In the genomic region with DNA sequence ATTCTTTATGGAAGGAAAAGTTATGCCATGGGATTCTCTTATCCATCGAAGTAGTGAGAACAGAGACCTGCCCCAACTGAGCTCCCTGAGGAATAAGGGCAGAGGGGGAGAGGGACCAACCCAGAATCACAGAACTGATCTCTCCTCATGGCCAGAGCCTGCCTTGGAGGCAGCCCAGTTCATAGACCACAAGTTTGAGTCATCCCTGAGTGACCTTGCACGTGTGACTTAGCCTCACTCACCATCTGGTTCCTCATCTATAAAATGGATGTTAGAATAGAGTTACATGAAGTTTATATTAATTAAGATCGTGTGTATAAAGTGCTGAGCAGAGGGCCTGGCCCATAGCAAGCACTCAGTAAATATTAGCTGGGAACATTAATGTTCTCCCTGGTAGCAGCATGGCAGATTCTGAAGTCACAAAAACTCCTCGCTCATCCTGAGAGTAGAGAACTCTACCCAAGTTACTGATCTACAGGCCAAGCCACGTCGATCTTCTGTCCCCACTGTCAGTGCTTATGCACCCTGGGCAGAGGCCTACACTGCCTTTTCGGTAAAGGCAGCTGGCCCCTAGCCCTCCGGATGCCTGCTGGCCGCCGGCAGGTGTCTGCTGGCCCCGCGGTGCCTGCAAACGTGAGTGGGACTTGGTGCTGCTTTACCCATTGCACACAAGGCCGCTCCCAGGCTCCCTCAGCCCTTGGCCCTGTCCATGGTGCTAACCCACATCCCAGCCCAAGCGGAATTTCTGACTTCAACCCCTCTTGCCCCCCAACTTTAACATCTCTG, we compare ENCODE assay signal across 11 cellular contexts.
DNase-seq lines count a peak whose midpoint lies in the region; ATAC-seq and TF ChIP-seq lines count a peak whose summit lies in the region.
"Had no signal": no experiment of that assay in that cellular context is flagged by ENCODE, and none has a peak within 500 bp of the region (broad histone marks: within the 10 kb centered on the region; RNA-seq: fewer than 3 reads in every experiment).

No MANE protein-coding gene starts in this region.

- CTCF ChIA-PET in activated naive CD4-positive, alpha-beta T cell treated with anti-CD3 and anti-CD28 coated beads for 36 hours (lab: Charles Lee): interaction anchor here (1.0 kb wide), 1 partner anchor 135 kb away, joined by 3 read pairs; no protein-coding TSS in a partner anchor

- peak; percentile 53; the same call in 1 of the 3 replicates for ATAC-seq in RWPE2 (ENCODE audit: low read depth)

- peak; percentile 52 for DNase-seq in activated naive CD4-positive, alpha-beta T cell treated with anti-CD3 and anti-CD28 coated beads for 36 hours
- DNase-seq in activated naive CD4-positive, alpha-beta T cell (lab: John Stamatoyannopoulos, UW): no peak
- peak; percentile 71 for DNase-seq in RWPE2 (ENCODE audit: low spot score)
- DNase-seq in epithelial cell of esophagus (ENCODE audit: low read depth): peak; percentile 57
- peak; percentile 67 for DNase-seq in spleen
- DNase-seq in KG1 (lab: John Stamatoyannopoulos, UW): no peak
- no peak for DNase-seq in prostate gland (ENCODE audit: low spot score)
- no peak for DNase-seq in dorsolateral prefrontal cortex
- DNase-seq: CD4-positive, CD25-positive, alpha-beta regulatory T cell; right cardiac atrium had no signal

- no peak overlapping the region for H3K27ac Mint-ChIP-seq in activated naive CD4-positive, alpha-beta T cell treated with anti-CD3 and anti-CD28 coated beads for 36 hours
- H3K27ac Mint-ChIP-seq: CD4-positive, CD25-positive, alpha-beta regulatory T cell had no signal

- H3K27ac ChIP-seq in RWPE2 (ENCODE audit: poor library complexity, severe bottlenecking) (no peak overlapping the region), spleen (no peak overlapping the region), prostate gland (no peak overlapping the region), dorsolateral prefrontal cortex (no peak overlapping the region)
- H3K27ac ChIP-seq: thoracic aorta had no signal

- no peaks in the 10 kb centered on the region for H3K4me1 ChIP-seq in RWPE2 (ENCODE audit: insufficient read depth, poor library complexity, severe bottlenecking)
- peaks cover 0 to 14% (median 11%) of the 10 kb centered on the region in 6 donors for H3K4me1 ChIP-seq in spleen
- H3K4me1 ChIP-seq in prostate gland (replicated peaks): no peaks in the 10 kb centered on the region

- H3K27me3 ChIP-seq in RWPE2 (ENCODE audit: insufficient read depth, poor library complexity, severe bottlenecking) (no peaks in the 10 kb centered on the region), spleen (replicated peaks in 1 of 7) (peaks cover 0 to 60% (median 7%) of the 10 kb centered on the region in 7 donors), prostate gland (replicated peaks; ENCODE audit: insufficient read depth) (no peaks in the 10 kb centered on the region), dorsolateral prefrontal cortex (no peaks in the 10 kb centered on the region)

- intact Hi-C loops in activated naive CD4-positive, alpha-beta T cell treated with anti-CD3 and anti-CD28 coated beads for 36 hours (cut with micrococcal nuclease): loop anchor here (1.0 kb wide), 1 partner anchor 11 kb away; no protein-coding TSS in a partner anchor
- intact Hi-C loops in spleen (cut with DNase I; ENCODE audit: low total_unique reads) (no loop called here), prostate gland (cut with DNase I) (no loop called here), dorsolateral prefrontal cortex (cut with DNase I) (loop anchor here in 1 of 2 donors (2.0 kb wide), 1 partner anchor 32 kb away; no protein-coding TSS in a partner anchor)

- TF ChIP-seq POLR2A in spleen (IDR thresholded peaks at IDR 0.05): no peak
- no peak for TF ChIP-seq POLR2A in prostate gland (IDR thresholded peaks at IDR 0.05)

- TF ChIP-seq CTCF in RWPE2 (IDR thresholded peaks at IDR 0.05; ENCODE audit: poor library complexity, severe bottlenecking) (no peak), epithelial cell of esophagus (IDR thresholded peaks at IDR 0.05; ENCODE audit: insufficient read depth, low read depth, low read length, missing control alignments) (no peak), spleen (IDR thresholded peaks at IDR 0.05 in 8 of 11, conservative IDR thresholded peaks at IDR 0.05 in 3 of 11) (no peak), prostate gland (IDR thresholded peaks at IDR 0.05) (no peak), dorsolateral prefrontal cortex (IDR thresholded peaks at IDR 0.05 in 54 of 56, conservative IDR thresholded peaks at IDR 0.05 in 2 of 56; ENCODE audit: low read depth in 1 of 56, partially characterized antibody in 56 of 56) (no peak)

- no peaks in the 10 kb centered on the region for H3K36me3 Mint-ChIP-seq in activated naive CD4-positive, alpha-beta T cell treated with anti-CD3 and anti-CD28 coated beads for 36 hours (ENCODE audit: low read depth)
- H3K36me3 Mint-ChIP-seq: CD4-positive, CD25-positive, alpha-beta regulatory T cell had no signal

- H3K4me3 Mint-ChIP-seq in activated naive CD4-positive, alpha-beta T cell treated with anti-CD3 and anti-CD28 coated beads for 36 hours: no peak overlapping the region
- H3K4me3 Mint-ChIP-seq: CD4-positive, CD25-positive, alpha-beta regulatory T cell had no signal

- WGBS in spleen, 5 donors: 24 to 52% (median 28%) methylated on average over 5 to 15 of the region's 15 CpGs
- WGBS in prostate gland: 26% methylated on average over 15 of the region's 15 CpGs

- H3K4me3 ChIP-seq in RWPE2 (ENCODE audit: severe bottlenecking) (no peak overlapping the region), epithelial cell of esophagus (ENCODE audit: low read length) (no peak overlapping the region), spleen (no peak overlapping the region), prostate gland (no peak overlapping the region), dorsolateral prefrontal cortex (no peak overlapping the region)
- H3K4me3 ChIP-seq: thoracic aorta had no signal

- peaks cover 22% of the 10 kb centered on the region for H3K27me3 Mint-ChIP-seq in activated naive CD4-positive, alpha-beta T cell treated with anti-CD3 and anti-CD28 coated beads for 36 hours (ENCODE audit: low read depth)

- no peaks in the 10 kb centered on the region for H3K9me3 Mint-ChIP-seq in activated naive CD4-positive, alpha-beta T cell treated with anti-CD3 and anti-CD28 coated beads for 36 hours

- H3K36me3 ChIP-seq in RWPE2 (ENCODE audit: low read depth): no peaks in the 10 kb centered on the region
- no peaks in the 10 kb centered on the region for H3K36me3 ChIP-seq in spleen
- no peaks in the 10 kb centered on the region for H3K36me3 ChIP-seq in prostate gland
- H3K36me3 ChIP-seq: thoracic aorta had no signal

- no peaks in the 10 kb centered on the region for H3K9me3 ChIP-seq in RWPE2 (ENCODE audit: severe bottlenecking)
- H3K9me3 ChIP-seq in spleen: no peaks in the 10 kb centered on the region
- H3K9me3 ChIP-seq in prostate gland: no peaks in the 10 kb centered on the region
- H3K9me3 ChIP-seq: thoracic aorta had no signal

- no peaks in the 10 kb centered on the region for H3K4me1 Mint-ChIP-seq in activated naive CD4-positive, alpha-beta T cell treated with anti-CD3 and anti-CD28 coated beads for 36 hours (ENCODE audit: low read depth)
- H3K4me1 Mint-ChIP-seq: CD4-positive, CD25-positive, alpha-beta regulatory T cell had no signal

Comparison
In these comparisons a context has a peak if more than half of its experiments do, and no peak if none do; other contexts are left out.
1. DNase-seq: peak in activated naive CD4-positive, alpha-beta T cell treated with anti-CD3 and anti-CD28 coated beads for 36 hours (single experiment), RWPE2 (single experiment), epithelial cell of esophagus (single experiment) and spleen (single experiment); none in activated naive CD4-positive, alpha-beta T cell (0 of 4), KG1 (single experiment), prostate gland (single experiment) and dorsolateral prefrontal cortex (0 of 10).